In genomic region chr3:159189994-159190669, GRCh38 we compare ENCODE assay signal across 14 cellular contexts.
A peak's percentile ranks its signal among the peaks of the same experiment; 100 is the strongest.
DNase-seq lines count a peak whose midpoint lies in the region; ATAC-seq lines count a peak whose summit lies in the region.
"Had no signal": no experiment of that assay in that cellular context is flagged by ENCODE, and none has a peak within 500 bp of the region (broad histone marks: within the 10 kb centered on the region; RNA-seq: fewer than 3 reads in every experiment).

No MANE protein-coding gene starts in this region.

- ATAC-seq in HG02870 (IDR thresholded peaks at IDR 0.05; ENCODE audit: unreplicated experiment) (no peak), GM18511 (IDR thresholded peaks at IDR 0.05; ENCODE audit: unreplicated experiment) (no peak), HG02973 (IDR thresholded peaks at IDR 0.05; ENCODE audit: unreplicated experiment) (no peak)
- ATAC-seq: activated CD8-positive, alpha-beta T cell treated with anti-CD3 and anti-CD28 coated beads for 36 hours; activated naive CD8-positive, alpha-beta T cell treated with anti-CD3 and anti-CD28 coated beads, Interleukin-2, amount 50 U/mL, for 24 hours; sciatic nerve had no signal

- DNase-seq in EH (ENCODE audit: low read depth) = peak; percentile 81
- peak; percentile 79 for DNase-seq in NCI-H226
- DNase-seq in dermis blood vessel endothelial cell = peak; percentile 72
- DNase-seq in non-pigmented ciliary epithelial cell (ENCODE audit: low read depth) = peak; percentile 68
- no peak for DNase-seq in Kasumi-1 (lab: John Stamatoyannopoulos, UW)
- DNase-seq: activated CD8-positive, alpha-beta T cell treated with anti-CD3 and anti-CD28 coated beads for 36 hours; activated naive CD8-positive, alpha-beta T cell treated with anti-CD3 and anti-CD28 coated beads, Interleukin-2, amount 50 U/mL, for 24 hours; cerebellar nuclear complex; NCI-H2171 treated with DMSO at 0.1 percent for 48 hours; SHP77 had no signal

Comparison
In these comparisons a context has a peak if more than half of its experiments do, and no peak if none do; other contexts are left out.
1. DNase-seq: peak in EH (single experiment), NCI-H226 (single experiment), dermis blood vessel endothelial cell (single experiment) and non-pigmented ciliary epithelial cell (single experiment); none in Kasumi-1 (0 of 2).